Comparison of ENCODE assay signal across 1 cellular context in the genomic region with DNA sequence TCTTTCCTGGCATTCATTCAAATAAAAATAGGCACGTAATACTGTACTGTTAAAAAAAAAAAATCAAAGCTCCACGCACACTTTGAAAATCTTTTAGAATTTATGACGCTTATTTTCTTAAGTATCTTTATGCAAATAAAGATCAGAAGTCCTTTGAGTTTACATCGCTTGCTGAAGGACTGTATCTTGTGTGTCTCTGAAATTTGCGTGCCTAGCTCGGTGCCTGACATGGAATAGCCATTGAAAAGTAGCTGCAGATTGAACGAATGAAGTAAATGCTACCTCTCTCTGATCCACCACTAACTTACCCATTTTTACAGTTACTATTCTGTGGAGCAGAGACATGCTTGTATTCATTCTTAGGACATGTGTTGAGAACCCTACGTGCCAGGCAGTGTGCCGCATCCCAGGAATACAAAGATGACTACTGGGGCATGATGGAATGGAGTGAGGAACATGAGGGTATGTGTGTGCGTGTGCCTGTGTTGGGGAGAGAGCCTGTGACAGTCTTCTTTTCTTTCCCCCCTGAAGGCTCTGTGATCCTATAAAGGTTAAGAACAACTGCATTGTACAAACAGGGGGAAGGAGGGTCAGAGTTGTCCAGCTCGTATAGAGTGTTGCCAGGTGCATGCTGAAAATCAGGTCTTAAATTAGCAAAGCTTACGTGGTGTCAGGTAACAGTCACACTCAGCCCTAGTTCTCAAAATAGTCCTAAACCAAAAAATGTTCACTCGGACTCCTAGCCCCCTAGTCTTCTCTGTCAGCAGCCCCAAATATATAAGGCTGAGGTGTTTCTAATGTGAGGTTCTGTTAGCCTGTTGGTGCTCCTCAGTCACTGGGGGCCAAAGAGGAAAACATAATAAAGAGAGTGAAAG.
TF ChIP-seq lines count a peak whose summit lies in the region.

No MANE protein-coding gene starts in this region.

TF ChIP-seq in GM12878, 131 proteins besides CTCF, POLR2A, EP300 and RAD21 (continued from another document):
- peak; percentile 22; the same call in 1 of the 2 replicates for TF ChIP-seq HDGF (IDR thresholded peaks at IDR 0.05)
- TF ChIP-seq CREM (IDR thresholded peaks at IDR 0.05; ENCODE audit: low read depth), result no peak
- TF ChIP-seq ZNF24 (IDR thresholded peaks at IDR 0.05), result peak; percentile 47; the same call in 1 of the 2 replicates
- TF ChIP-seq, protein P1, sequence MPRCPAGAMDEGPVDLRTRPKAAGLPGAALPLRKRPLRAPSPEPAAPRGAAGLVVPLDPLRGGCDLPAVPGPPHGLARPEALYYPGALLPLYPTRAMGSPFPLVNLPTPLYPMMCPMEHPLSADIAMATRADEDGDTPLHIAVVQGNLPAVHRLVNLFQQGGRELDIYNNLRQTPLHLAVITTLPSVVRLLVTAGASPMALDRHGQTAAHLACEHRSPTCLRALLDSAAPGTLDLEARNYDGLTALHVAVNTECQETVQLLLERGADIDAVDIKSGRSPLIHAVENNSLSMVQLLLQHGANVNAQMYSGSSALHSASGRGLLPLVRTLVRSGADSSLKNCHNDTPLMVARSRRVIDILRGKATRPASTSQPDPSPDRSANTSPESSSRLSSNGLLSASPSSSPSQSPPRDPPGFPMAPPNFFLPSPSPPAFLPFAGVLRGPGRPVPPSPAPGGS (IDR thresholded peaks at IDR 0.05; ENCODE audit: borderline replicate concordance, insufficient read depth, low read depth, low read length, poor library complexity, severe bottlenecking), result peak; percentile 1
